In the genomic region with DNA sequence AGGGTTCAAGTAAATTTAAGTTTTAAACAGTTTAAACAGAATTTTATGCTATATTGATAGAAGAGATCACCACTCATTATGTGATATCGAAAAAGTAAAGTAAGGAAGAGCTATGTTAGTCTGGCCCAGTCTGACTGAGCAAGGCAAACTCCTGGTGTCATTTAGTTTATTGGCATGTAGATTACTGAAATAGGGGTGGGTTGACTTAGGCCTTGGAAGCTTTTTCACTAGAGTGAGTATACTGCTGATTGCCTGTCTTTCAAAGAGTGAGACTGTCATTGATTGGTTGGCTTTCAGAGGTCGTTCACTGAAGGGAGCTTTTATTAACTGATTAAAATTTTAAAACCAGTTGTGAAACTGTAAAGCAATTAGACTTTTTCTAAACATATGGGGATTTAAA, we compare ENCODE assay signal across 31 cellular contexts.
"Had no signal": no experiment of that assay in that cellular context is flagged by ENCODE, and none has a peak within 500 bp of the region (broad histone marks: within the 10 kb centered on the region; RNA-seq: fewer than 3 reads in every experiment).

No MANE protein-coding gene starts in this region.

- DNase-seq: activated CD4-positive, alpha-beta T cell treated with anti-CD3 and anti-CD28 coated beads for 1 hour; activated CD4-positive, alpha-beta T cell treated with anti-CD3 and anti-CD28 coated beads, Interleukin-2, amount 10 ng/mL, durations not matched to agents 24 days and 14 days; activated CD4-positive, alpha-beta T cell treated with anti-CD3 and anti-CD28 coated beads, Interleukin-2, amount 50 U/mL, for 4 hours; activated CD4-positive, CD25-positive, alpha-beta regulatory T cell; activated CD8-positive, alpha-beta T cell treated with anti-CD3 and anti-CD28 coated beads for 36 hours; activated gamma-delta T cell; activated naive CD4-positive, alpha-beta T cell treated with Interleukin-2 at 50 U/mL for 16 hours; activated naive CD8-positive, alpha-beta T cell treated with anti-CD3 and anti-CD28 coated beads, Interleukin-2, amount 10 ng/mL, durations not matched to agents 7 days and 5 days; activated T-cell treated with anti-CD3 and anti-CD28 coated beads, Interleukin-2, amount 50 U/mL, for 24 hours; amygdala; NCI-H1105; NCI-H1417 treated with DMSO at 0.1 percent for 48 hours; NCI-H187 treated with DMSO at 0.1 percent for 48 hours; NCI-H2081; NCI-H2171 treated with DMSO at 0.1 percent for 48 hours; NCI-H2227 treated with DMSO at 0.1 percent for 48 hours; NCI-H446 treated with DMSO at 0.1 percent for 48 hours; NCI-H524; SIG-M5; T-cell; T-helper 2 cell; T-helper 9 cell had no signal

- H3K27ac Mint-ChIP-seq: activated CD4-positive, alpha-beta T cell treated with anti-CD3 and anti-CD28 coated beads, Interleukin-2, amount 10 ng/mL, durations not matched to agents 24 days and 14 days; activated CD8-positive, alpha-beta T cell treated with anti-CD3 and anti-CD28 coated beads for 36 hours; activated naive CD4-positive, alpha-beta T cell treated with anti-CD3 and anti-CD28 coated beads, Interleukin-2, amount 50 U/mL, for 24 hours; activated naive CD8-positive, alpha-beta T cell treated with anti-CD3 and anti-CD28 coated beads, Interleukin-2, amount 10 ng/mL, durations not matched to agents 7 days and 5 days; activated T-cell treated with anti-CD3 and anti-CD28 coated beads, Interleukin-2, amount 50 U/mL, for 24 hours; activated T-helper 2 cell treated with anti-CD3 and anti-CD28 coated beads, Interferon-gamma antibody, Interleukin-2, Interleukin-4, amounts not matched to agents 10 μg/mL and 5 μg/mL and 100 μg/mL, durations not matched to agents 14 hours and 24 hours and 36 hours; T-cell had no signal

- H3K4me1 ChIP-seq: ascending aorta had no signal

- H3K27ac ChIP-seq: ascending aorta, cardiac muscle cell, RWPE1, VCaP had no signal

- H3K9me3 Mint-ChIP-seq: activated CD4-positive, alpha-beta T cell treated with anti-CD3 and anti-CD28 coated beads, Interleukin-2, amount 10 ng/mL, durations not matched to agents 24 days and 14 days; activated CD8-positive, alpha-beta T cell treated with anti-CD3 and anti-CD28 coated beads for 36 hours; activated naive CD4-positive, alpha-beta T cell treated with anti-CD3 and anti-CD28 coated beads, Interleukin-2, amount 50 U/mL, for 24 hours; activated T-cell treated with anti-CD3 and anti-CD28 coated beads, Interleukin-2, amount 50 U/mL, for 24 hours had no signal

- H3K36me3 Mint-ChIP-seq: activated naive CD4-positive, alpha-beta T cell treated with anti-CD3 and anti-CD28 coated beads, Interleukin-2, amount 50 U/mL, for 24 hours; activated naive CD8-positive, alpha-beta T cell treated with anti-CD3 and anti-CD28 coated beads, Interleukin-2, amount 10 ng/mL, durations not matched to agents 7 days and 5 days; T-cell had no signal

- H3K9me3 ChIP-seq: ascending aorta had no signal

- H3K27me3 Mint-ChIP-seq: activated CD4-positive, alpha-beta T cell treated with anti-CD3 and anti-CD28 coated beads, Interleukin-2, amount 10 ng/mL, durations not matched to agents 24 days and 14 days; activated CD8-positive, alpha-beta T cell treated with anti-CD3 and anti-CD28 coated beads for 36 hours; activated naive CD4-positive, alpha-beta T cell treated with anti-CD3 and anti-CD28 coated beads, Interleukin-2, amount 50 U/mL, for 24 hours; activated T-cell treated with anti-CD3 and anti-CD28 coated beads, Interleukin-2, amount 50 U/mL, for 24 hours; T-cell had no signal

- H3K4me3 Mint-ChIP-seq: activated CD4-positive, alpha-beta T cell treated with anti-CD3 and anti-CD28 coated beads, Interleukin-2, amount 10 ng/mL, durations not matched to agents 24 days and 14 days; activated CD8-positive, alpha-beta T cell treated with anti-CD3 and anti-CD28 coated beads for 36 hours; activated naive CD4-positive, alpha-beta T cell treated with anti-CD3 and anti-CD28 coated beads, Interleukin-2, amount 50 U/mL, for 24 hours; activated naive CD8-positive, alpha-beta T cell treated with anti-CD3 and anti-CD28 coated beads, Interleukin-2, amount 10 ng/mL, durations not matched to agents 7 days and 5 days; activated T-cell treated with anti-CD3 and anti-CD28 coated beads, Interleukin-2, amount 50 U/mL, for 24 hours; T-cell had no signal

- H3K4me1 Mint-ChIP-seq: activated CD4-positive, alpha-beta T cell treated with anti-CD3 and anti-CD28 coated beads, Interleukin-2, amount 10 ng/mL, durations not matched to agents 24 days and 14 days; activated naive CD4-positive, alpha-beta T cell treated with anti-CD3 and anti-CD28 coated beads, Interleukin-2, amount 50 U/mL, for 24 hours; activated naive CD8-positive, alpha-beta T cell treated with anti-CD3 and anti-CD28 coated beads, Interleukin-2, amount 10 ng/mL, durations not matched to agents 7 days and 5 days; T-cell had no signal

- H3K27me3 ChIP-seq: ascending aorta, cardiac muscle cell had no signal

- H3K36me3 ChIP-seq: ascending aorta, cardiac muscle cell had no signal

- ATAC-seq: activated CD8-positive, alpha-beta T cell treated with anti-CD3 and anti-CD28 coated beads for 36 hours; Panc1; Right ventricle myocardium inferior; SK-N-SH treated with all-trans-retinoic acid at 6 μM for 48 hours; T-cell had no signal

- H3K4me3 ChIP-seq: ascending aorta, cardiac muscle cell had no signal
